In genomic region chr7:141133646-141134045, GRCh38 we compare ENCODE assay signal across 20 cellular contexts. TPM values are rescaled to one million over a fixed set of nuclear protein-coding genes. Genes with fewer than 3 reads are reported as not detected.
DNase-seq lines count a peak whose midpoint lies in the region; ATAC-seq, FAIRE-seq and TF ChIP-seq lines count a peak whose summit lies in the region.
"Had no signal": no experiment of that assay in that cellular context is flagged by ENCODE, and none has a peak within 500 bp of the region (broad histone marks: within the 10 kb centered on the region; RNA-seq: fewer than 3 reads in every experiment).

No MANE protein-coding gene starts in this region.

- DNase-seq in AG09319 (ENCODE audit: extremely low read depth, low read depth) = peak; percentile 15
- peak; percentile 50 for DNase-seq in LHCN-M2 (ENCODE audit: low read depth)
- DNase-seq in mammary epithelial cell = peak; percentile 7
- DNase-seq in mesenchymal stem cell = peak; percentile 0
- DNase-seq in GM19239 (ENCODE audit: insufficient read length, low spot score) = no peak
- DNase-seq in nucleus accumbens (lab: John Stamatoyannopoulos, UW) = no peak
- DNase-seq: 8988T; BE2C; CD4-positive, CD25-positive, alpha-beta regulatory T cell; COR-L47; H7; MV-4-11; NCI-H187; NCI-H2107; NCI-H2227 treated with DMSO at 0.1 percent for 48 hours; NCI-H524 treated with DMSO at 0.1 percent for 48 hours; PC-9 had no signal

- no TSS peak for BruUV-seq in mammary epithelial cell (replicated peaks; lab: Mats Ljungman, UMichigan)

- dilution Hi-C loops in mammary epithelial cell (cut with HindIII; ENCODE audit: low sequenced_read_pairs) = no loop called here

- 71% methylated on average over 1 of the region's 1 CpG for WGBS in mammary epithelial cell (ENCODE audit: low coverage, missing lambda C conversion rate)
- 25% methylated on average over 1 of the region's 1 CpG for WGBS in mesenchymal stem cell

- TF ChIP-seq CTCF in AG09319 (IDR thresholded peaks at IDR 0.05; ENCODE audit: low read depth, low read length) (no peak), mammary epithelial cell (conservative IDR thresholded peaks at IDR 0.05 in 1 of 2, IDR thresholded peaks at IDR 0.05 in 1 of 2; ENCODE audit: extremely low read depth in 1 of 2, insufficient read depth in 1 of 2, low read depth in 1 of 2, low read length in 2 of 2) (no peak)

- in situ Hi-C loops in mammary epithelial cell (cut with MboI; ENCODE audit: low sequenced_read_pairs in 2 of 2) = no loop called here

- intact Hi-C loops in mammary epithelial cell (cut with micrococcal nuclease) = no loop called here

- ATAC-seq in GM18498 (IDR thresholded peaks at IDR 0.05; ENCODE audit: unreplicated experiment) (no peak), GM21515 (IDR thresholded peaks at IDR 0.05; ENCODE audit: unreplicated experiment) (no peak)
- ATAC-seq: GM12878 had no signal

- no peak overlapping the region for H3K4ac ChIP-seq in mesenchymal stem cell (ENCODE audit: low read depth in 1 of 2, low read length in 2 of 2)

- no peak overlapping the region for H2BK5ac ChIP-seq in mesenchymal stem cell (ENCODE audit: low read depth, low read length, poor library complexity, severe bottlenecking)

- no peak overlapping the region for H2BK15ac ChIP-seq in mesenchymal stem cell (ENCODE audit: low read depth, poor library complexity, severe bottlenecking)

- no peak overlapping the region for H2BK12ac ChIP-seq in mesenchymal stem cell (ENCODE audit: low read length in 2 of 2)

- no peak overlapping the region for H3K9ac ChIP-seq in mammary epithelial cell (ENCODE audit: insufficient read depth, low read length)
- H3K9ac ChIP-seq in mesenchymal stem cell (ENCODE audit: low read length) = no peak overlapping the region

- H3K4me2 ChIP-seq in mammary epithelial cell (ENCODE audit: insufficient read depth, low read depth, low read length) (no peak overlapping the region), mesenchymal stem cell (ENCODE audit: low read length, poor library complexity, severe bottlenecking) (no peak overlapping the region)
- H3K4me2 ChIP-seq: PC-9 had no signal

- no peak overlapping the region for H2BK120ac ChIP-seq in mesenchymal stem cell (ENCODE audit: low read depth, low read length)

- FAIRE-seq in GM19239 (lab: Jason Lieb, UNC) = no peak
- FAIRE-seq: GM12878 had no signal

- H3K36me3 ChIP-seq in mammary epithelial cell (ENCODE audit: insufficient read depth, low read length) (no peaks in the 10 kb centered on the region), mesenchymal stem cell (ENCODE audit: control insufficient read depth in 1 of 2, insufficient read depth in 2 of 2, low read depth in 1 of 2, low read length in 2 of 2) (no peaks in the 10 kb centered on the region)
- H3K36me3 ChIP-seq: BE2C had no signal

- H3K4me3 ChIP-seq in mammary epithelial cell (replicated peaks in 1 of 3; ENCODE audit: insufficient read depth in 1 of 3, low read depth in 2 of 3, low read length in 3 of 3) = no peak overlapping the region
- no peak overlapping the region for H3K4me3 ChIP-seq in mesenchymal stem cell (ENCODE audit: insufficient read depth in 1 of 2, low read depth in 1 of 2, low read length in 2 of 2)
- H3K4me3 ChIP-seq: GM12878, PC-9 had no signal

- no peak overlapping the region for H2AFZ ChIP-seq in mammary epithelial cell (ENCODE audit: low read depth, low read length)
- H2AFZ ChIP-seq in mesenchymal stem cell (ENCODE audit: low read depth, low read length) = no peak overlapping the region
- H2AFZ ChIP-seq: PC-9 had no signal

- H3K4me1 ChIP-seq in mammary epithelial cell (ENCODE audit: insufficient read depth, low read length) (no peaks in the 10 kb centered on the region), mesenchymal stem cell (ENCODE audit: control insufficient read depth, insufficient read depth, low read depth, low read length) (peaks cover 4% of the 10 kb centered on the region)
- H3K4me1 ChIP-seq: BE2C had no signal

- H3K79me1 ChIP-seq in mesenchymal stem cell (replicated peaks; ENCODE audit: low read length, poor library complexity, severe bottlenecking) = peaks cover 3% of the 10 kb centered on the region

- no peaks in the 10 kb centered on the region for H3K79me2 ChIP-seq in mammary epithelial cell (ENCODE audit: insufficient read depth, low read length)

- no peaks in the 10 kb centered on the region for H4K20me1 ChIP-seq in mammary epithelial cell (ENCODE audit: insufficient read depth, low read length)

- no peak overlapping the region for H3K14ac ChIP-seq in mesenchymal stem cell (ENCODE audit: low read length in 2 of 2)

- no peak overlapping the region for H3K23ac ChIP-seq in mesenchymal stem cell (ENCODE audit: low read length in 2 of 2)

- H3K27ac ChIP-seq in mammary epithelial cell (ENCODE audit: insufficient read depth, low read depth, low read length) (no peak overlapping the region), mesenchymal stem cell (ENCODE audit: low read length, poor library complexity, severe bottlenecking) (no peak overlapping the region)
- H3K27ac ChIP-seq: PC-9 had no signal

- H3K18ac ChIP-seq in mesenchymal stem cell (ENCODE audit: low read depth in 1 of 2, low read length in 2 of 2) = no peak overlapping the region

- H3K9me3 ChIP-seq in mammary epithelial cell (replicated peaks; ENCODE audit: insufficient read depth, low read length) (no peaks in the 10 kb centered on the region), mesenchymal stem cell (ENCODE audit: control insufficient read depth, low read length) (peaks cover 3% of the 10 kb centered on the region)
- H3K9me3 ChIP-seq: BE2C had no signal

- H3K27me3 ChIP-seq in mammary epithelial cell (ENCODE audit: insufficient read depth, low read length) (no peaks in the 10 kb centered on the region), mesenchymal stem cell (ENCODE audit: control insufficient read depth in 1 of 2, insufficient read depth in 1 of 2, low read length in 2 of 2) (no peaks in the 10 kb centered on the region)
- H3K27me3 ChIP-seq: BE2C had no signal

- H4K91ac ChIP-seq in mesenchymal stem cell (ENCODE audit: low read length) = no peak overlapping the region

- no peak overlapping the region for H2AK5ac ChIP-seq in mesenchymal stem cell (ENCODE audit: low read length, severe bottlenecking)

- CTCF ChIA-PET in mammary epithelial cell (lab: Charles Lee; ENCODE audit: low non-redundant PET) = no interaction called here

- no peak overlapping the region for H4K8ac ChIP-seq in mesenchymal stem cell (ENCODE audit: low read length)

RNA-seq across cellular contexts. Expression of gene TMEM178B, which starts 59.8 kb away (rescaled TPM):
- total RNA-seq in LHCN-M2 (2014; rRNA removed) (0.34 and 0.45 TPM in 2 replicates), mammary epithelial cell (under 1 TPM; 0.07 to 0.17 TPM)
- 4.7 TPM for polyA plus RNA-seq in LHCN-M2 (2012)
- 0.01 TPM for polyA plus RNA-seq in mammary epithelial cell
- polyA minus RNA-seq in mammary epithelial cell = not detected
- 0.06 TPM for polyA plus RNA-seq in mesenchymal stem cell (2013, experiment 1 of 2)
- 0.08 TPM for polyA plus RNA-seq in mesenchymal stem cell (2013, experiment 2 of 2)
- total RNA-seq: PC-9 had no signal
- polyA plus RNA-seq: CD4-positive, CD25-positive, alpha-beta regulatory T cell had no signal

Comparison
In these comparisons a context has a peak if more than half of its experiments do, and no peak if none do; other contexts are left out.
1. DNase-seq: peak in AG09319 (single experiment), LHCN-M2 (single experiment), mammary epithelial cell (single experiment) and mesenchymal stem cell (single experiment); none in GM19239 (single experiment) and nucleus accumbens (0 of 56).